Comparison of ENCODE assay signal across 8 cellular contexts in genomic region chr7:136688601-136689000, GRCh38.
"Had no signal": no experiment of that assay in that cellular context is flagged by ENCODE, and none has a peak within 500 bp of the region (broad histone marks: within the 10 kb centered on the region; RNA-seq: fewer than 3 reads in every experiment).

No MANE protein-coding gene starts in this region.

- H2AFZ ChIP-seq: GM23248, GM23338 had no signal

- H3K9me3 ChIP-seq: HAP-1 had no signal

- H3K36me3 ChIP-seq: HAP-1 had no signal

- H3K4me3 ChIP-seq: GM23248, GM23338, HAP-1 had no signal

- H3K4me2 ChIP-seq: GM23338 had no signal

- H3K9ac ChIP-seq: GM23248 had no signal

- DNase-seq: GM23248, GOT3, H7, H9, HCEC 1CT, HFFc6 had no signal

- H3K27ac ChIP-seq: GM23248 had no signal

- H3K4me1 ChIP-seq: HAP-1 had no signal
